In genomic region chr4:844752-845232, GRCh38 we compare ENCODE assay signal across 1 cellular context.
TF ChIP-seq lines count a peak whose summit lies in the region.

No MANE protein-coding gene starts in this region.

TF ChIP-seq in IMR-90, 13 proteins besides CTCF, POLR2A, EP300 and RAD21 (continued from another document):
- no peak for TF ChIP-seq ELK1 (IDR thresholded peaks at IDR 0.05; ENCODE audit: borderline replicate concordance, low read depth, low read length)
